Comparison of ENCODE assay signal across 8 cellular contexts in the genomic region with DNA sequence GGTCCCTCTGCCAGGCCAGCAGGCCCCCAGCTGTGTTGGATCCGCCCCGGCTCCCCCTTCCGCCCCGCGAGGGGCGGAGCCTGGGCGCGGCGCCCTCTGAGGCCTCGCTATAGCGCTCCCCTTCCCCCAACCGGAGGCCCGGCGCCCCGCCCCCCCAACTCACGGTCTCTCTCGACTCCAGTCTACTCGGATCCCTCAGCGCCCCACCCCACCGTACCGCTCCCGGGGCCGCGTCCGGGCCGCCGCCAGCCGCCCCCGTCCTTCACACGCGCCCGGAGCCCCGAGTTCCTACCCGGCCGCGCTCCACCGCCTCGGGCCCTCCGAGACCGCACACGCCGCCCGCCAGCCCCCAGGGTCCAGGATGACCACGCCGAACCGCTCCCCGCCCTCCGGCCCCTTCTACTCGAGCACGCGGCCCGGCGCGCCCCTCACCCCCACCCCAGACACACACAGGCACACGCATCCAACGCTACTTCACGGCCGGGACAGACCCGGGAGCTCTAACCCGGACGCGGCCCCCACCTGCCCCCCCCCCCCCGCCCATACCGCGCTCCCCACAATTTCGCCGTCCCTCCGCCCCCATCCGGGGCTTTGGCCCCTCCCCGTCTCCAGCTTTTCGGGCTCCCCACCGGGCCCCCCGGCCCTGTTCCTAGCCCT. TPM values are rescaled to one million over a fixed set of nuclear protein-coding genes. Genes with fewer than 3 reads are reported as not detected.
A peak's percentile ranks its signal among the peaks of the same experiment; 100 is the strongest.
DNase-seq lines count a peak whose midpoint lies in the region; ATAC-seq and TF ChIP-seq lines count a peak whose summit lies in the region.

No MANE protein-coding gene starts in this region.

- no TSS peak for BruUV-seq in PC-9 (replicated peaks; lab: Mats Ljungman, UMichigan)

- intact Hi-C loops in PC-9 (cut with micrococcal nuclease; ENCODE audit: unreplicated experiment): loop anchor here (2.0 kb wide), 1 partner anchor 15 kb away; a partner anchor contains a TSS

- H3K27ac ChIP-seq in ACC112 (ENCODE audit: low read depth, low read length) (peak overlapping the region; percentile 77), PC-9 (peak overlapping the region; percentile 80)

- POLR2A ChIA-PET in PC-9 (lab: Charles Lee; ENCODE audit: unreplicated experiment): interaction anchor here (0.5 to 0.7 kb wide), 4 partner anchors 20 to 759 kb away, joined by 3 to 10 read pairs (median 4); no protein-coding TSS in a partner anchor

- H3K4me3 Mint-ChIP-seq in activated T-helper 17 cell treated with anti-CD3 and anti-CD28 coated beads, Interleukin-2, amount 50 U/mL, for 72 hours: peak overlapping the region; percentile 87
- peak overlapping the region; percentile 98 for H3K4me3 Mint-ChIP-seq in nephron progenitor cell
- H3K4me3 Mint-ChIP-seq in stimulated activated naive CD8-positive, alpha-beta T cell treated with anti-CD3 and anti-CD28 coated beads, Interleukin-15, amount 100 ng/mL, for 72 hours: peak overlapping the region; percentile 96 to 98

- peaks cover 99% of the 10 kb centered on the region for H3K36me3 Mint-ChIP-seq in activated T-helper 17 cell treated with anti-CD3 and anti-CD28 coated beads, Interleukin-2, amount 50 U/mL, for 72 hours (ENCODE audit: low read depth)
- H3K36me3 Mint-ChIP-seq in nephron progenitor cell (ENCODE audit: low read depth): peaks cover 45% of the 10 kb centered on the region

- peak; percentile 26 for ATAC-seq in activated T-helper 17 cell treated with anti-CD3 and anti-CD28 coated beads, Interleukin-2, amount 50 U/mL, for 72 hours (replicated peaks)
- peak; percentile 51 for ATAC-seq in stimulated activated naive CD8-positive, alpha-beta T cell treated with anti-CD3 and anti-CD28 coated beads, Interleukin-15, amount 100 ng/mL, for 72 hours
- ATAC-seq in GM18517 (IDR thresholded peaks at IDR 0.05; ENCODE audit: unreplicated experiment): no peak

- peaks cover 60% of the 10 kb centered on the region for H3F3A ChIP-seq in PC-9 (ENCODE audit: insufficient read depth, low read depth)

- peak overlapping the region; percentile 70 for H3K4me2 ChIP-seq in PC-9

- DNase-seq in GM19240 (ENCODE audit: insufficient read length, low spot score): peak; percentile 64
- DNase-seq in PC-9: peak in 1 of 2 experiments; percentile 82
- DNase-seq in fibroblast of pulmonary artery (ENCODE audit: low read depth): peak; percentile 67
- peak; percentile 85 for DNase-seq in nephron progenitor cell
- DNase-seq in stimulated activated naive CD8-positive, alpha-beta T cell treated with anti-CD3 and anti-CD28 coated beads, Interleukin-15, amount 100 ng/mL, for 72 hours: peak; percentile 76 to 80

- H3K4me3 ChIP-seq in ACC112 (ENCODE audit: low read depth, low read length) (peak overlapping the region; percentile 97), PC-9 (peak overlapping the region; percentile 93), fibroblast of pulmonary artery (replicated peaks; ENCODE audit: low read depth, low read length) (peak overlapping the region; percentile 71)

- peaks cover 50% of the 10 kb centered on the region for H3K4me1 Mint-ChIP-seq in activated T-helper 17 cell treated with anti-CD3 and anti-CD28 coated beads, Interleukin-2, amount 50 U/mL, for 72 hours
- H3K4me1 Mint-ChIP-seq in nephron progenitor cell: peaks cover 68% of the 10 kb centered on the region
- H3K4me1 Mint-ChIP-seq in stimulated activated naive CD8-positive, alpha-beta T cell treated with anti-CD3 and anti-CD28 coated beads, Interleukin-15, amount 100 ng/mL, for 72 hours: peaks cover 77% of the 10 kb centered on the region

- no peaks in the 10 kb centered on the region for H3K9me3 Mint-ChIP-seq in activated T-helper 17 cell treated with anti-CD3 and anti-CD28 coated beads, Interleukin-2, amount 50 U/mL, for 72 hours
- H3K9me3 Mint-ChIP-seq in nephron progenitor cell: no peaks in the 10 kb centered on the region
- no peaks in the 10 kb centered on the region for H3K9me3 Mint-ChIP-seq in stimulated activated naive CD8-positive, alpha-beta T cell treated with anti-CD3 and anti-CD28 coated beads, Interleukin-15, amount 100 ng/mL, for 72 hours

- no peak overlapping the region for H2AFZ ChIP-seq in ACC112 (ENCODE audit: low read length, unreplicated experiment)
- H2AFZ ChIP-seq in PC-9: no peak overlapping the region

- no peaks in the 10 kb centered on the region for H3K9me2 ChIP-seq in PC-9 (ENCODE audit: insufficient read depth)

- H4K20me1 ChIP-seq in PC-9 (ENCODE audit: insufficient read depth): peaks cover 11% of the 10 kb centered on the region

- H3K27me3 ChIP-seq in ACC112 (ENCODE audit: insufficient read depth, low read length) (no peaks in the 10 kb centered on the region), PC-9 (ENCODE audit: insufficient read depth, low read depth) (no peaks in the 10 kb centered on the region)

- no peaks in the 10 kb centered on the region for H3K9me3 ChIP-seq in PC-9 (ENCODE audit: insufficient read depth, low read depth)

- H3K27me3 Mint-ChIP-seq in activated T-helper 17 cell treated with anti-CD3 and anti-CD28 coated beads, Interleukin-2, amount 50 U/mL, for 72 hours: no peaks in the 10 kb centered on the region
- H3K27me3 Mint-ChIP-seq in nephron progenitor cell (ENCODE audit: low read depth, poor library complexity): no peaks in the 10 kb centered on the region
- no peaks in the 10 kb centered on the region for H3K27me3 Mint-ChIP-seq in stimulated activated naive CD8-positive, alpha-beta T cell treated with anti-CD3 and anti-CD28 coated beads, Interleukin-15, amount 100 ng/mL, for 72 hours

- peak overlapping the region; percentile 93 for H3K27ac Mint-ChIP-seq in activated T-helper 17 cell treated with anti-CD3 and anti-CD28 coated beads, Interleukin-2, amount 50 U/mL, for 72 hours
- peak overlapping the region; percentile 64 for H3K27ac Mint-ChIP-seq in nephron progenitor cell
- peak overlapping the region; percentile 82 to 96 for H3K27ac Mint-ChIP-seq in stimulated activated naive CD8-positive, alpha-beta T cell treated with anti-CD3 and anti-CD28 coated beads, Interleukin-15, amount 100 ng/mL, for 72 hours

- H3K36me3 ChIP-seq in ACC112 (ENCODE audit: insufficient read depth, low read length) (peaks cover 22% of the 10 kb centered on the region; the same call in 1 of the 2 replicates), PC-9 (ENCODE audit: low read depth) (peaks cover 32% of the 10 kb centered on the region)

- CTCF ChIA-PET in PC-9 (lab: Charles Lee): interaction anchor here (0.7 to 1.2 kb wide), 2 partner anchors 166 to 192 kb away, joined by 8 read pairs; a partner anchor contains a TSS

- H3K4me1 ChIP-seq in ACC112 (ENCODE audit: control insufficient read depth, insufficient read depth, low read length, unreplicated experiment) (peaks cover 39% of the 10 kb centered on the region), PC-9 (replicated peaks; ENCODE audit: insufficient read depth) (peaks cover 37% of the 10 kb centered on the region)

- H3K79me2 ChIP-seq in ACC112 (ENCODE audit: control insufficient read depth, insufficient read depth, low read length, unreplicated experiment): peaks cover 72% of the 10 kb centered on the region
- peaks cover 73% of the 10 kb centered on the region for H3K79me2 ChIP-seq in PC-9 (ENCODE audit: low read depth)

- TF ChIP-seq CTCF in PC-9 (conservative IDR thresholded peaks at IDR 0.05): no peak
- TF ChIP-seq CTCF in fibroblast of pulmonary artery (IDR thresholded peaks at IDR 0.05; ENCODE audit: low read length, missing control alignments): no peak
- TF ChIP-seq CTCF in nephron progenitor cell (IDR thresholded peaks at IDR 0.05): no peak

RNA-seq across cellular contexts. Expression of a gene that starts 1.4 kb away (rescaled TPM):
- total RNA-seq in PC-9 (2021): 64.5 and 65.8 TPM in 2 replicates
- 10 to 100 TPM; 43.5 to 52.3 TPM for total RNA-seq in activated T-helper 17 cell treated with anti-CD3 and anti-CD28 coated beads, Interleukin-2, amount 50 U/mL, for 72 hours

RNA-seq across cellular contexts. Expression of a gene that starts 3.6 kb away (rescaled TPM):
- total RNA-seq in PC-9 (2021): 77.9 and 86.8 TPM in 2 replicates
- 10 to 100 TPM; 49.1 to 77.5 TPM for total RNA-seq in activated T-helper 17 cell treated with anti-CD3 and anti-CD28 coated beads, Interleukin-2, amount 50 U/mL, for 72 hours

RNA-seq across cellular contexts. Expression of a gene that starts 4.4 kb away (rescaled TPM):
- total RNA-seq in PC-9 (2021): 424 and 457 TPM in 2 replicates
- 100 to 1,000 TPM; 190 to 239 TPM for total RNA-seq in activated T-helper 17 cell treated with anti-CD3 and anti-CD28 coated beads, Interleukin-2, amount 50 U/mL, for 72 hours

RNA-seq across cellular contexts. Expression of a gene that starts 13.6 kb away (rescaled TPM):
- total RNA-seq in PC-9 (2021): 173 and 203 TPM in 2 replicates
- 100 to 1,000 TPM; 152 to 209 TPM for total RNA-seq in activated T-helper 17 cell treated with anti-CD3 and anti-CD28 coated beads, Interleukin-2, amount 50 U/mL, for 72 hours

RNA-seq across cellular contexts. Expression of a gene that starts 14.1 kb away (rescaled TPM):
- 31.8 and 45.1 TPM in 2 replicates for total RNA-seq in PC-9 (2021)
- total RNA-seq in activated T-helper 17 cell treated with anti-CD3 and anti-CD28 coated beads, Interleukin-2, amount 50 U/mL, for 72 hours: 10 to 100 TPM; 43.7 to 72.0 TPM
